Comparison of ENCODE assay signal across 11 cellular contexts in genomic region chr11:65650547-65651338, GRCh38. TPM values are rescaled to one million over a fixed set of nuclear protein-coding genes. Genes with fewer than 3 reads are reported as not detected.
DNase-seq lines count a peak whose midpoint lies in the region; ATAC-seq, FAIRE-seq and TF ChIP-seq lines count a peak whose summit lies in the region.
"Had no signal": no experiment of that assay in that cellular context is flagged by ENCODE, and none has a peak within 500 bp of the region (broad histone marks: within the 10 kb centered on the region; RNA-seq: fewer than 3 reads in every experiment).

No MANE protein-coding gene starts in this region.

- H3K9me3 Mint-ChIP-seq in activated CD8-positive, alpha-beta memory T cell treated with anti-CD3 and anti-CD28 coated beads, Interleukin-2, amount 10 ng/mL, durations not matched to agents 7 days and 5 days (ENCODE audit: low read depth), result no peaks in the 10 kb centered on the region
- H3K9me3 Mint-ChIP-seq in stimulated activated memory B cell treated with anti-CD40 and anti-IgM and Interleukin-4, amounts not matched to agents 10 μg/mL and 1 μg/mL and 100 μg/mL, for 72 hours, result no peaks in the 10 kb centered on the region
- no peaks in the 10 kb centered on the region for H3K9me3 Mint-ChIP-seq in stimulated activated naive B cell treated with anti-CD40 and anti-IgM and Interleukin-4, amounts not matched to agents 10 μg/mL and 1 μg/mL and 100 μg/mL, for 72 hours

- H3K4me1 ChIP-seq in kidney (ENCODE audit: control insufficient read depth in 1 of 2, insufficient read depth in 1 of 2, low read depth in 1 of 2, low read length in 2 of 2), result peaks cover 28 to 30% of the 10 kb centered on the region in 2 donors

- CTCF ChIA-PET in activated CD8-positive, alpha-beta memory T cell treated with anti-CD3 and anti-CD28 coated beads, Interleukin-2, amount 10 ng/mL, durations not matched to agents 7 days and 5 days (lab: Charles Lee), result interaction anchor here (1.6 to 3.5 kb wide), 2 partner anchors 9 to 167 kb away, joined by 4 to 35 read pairs; partner anchors contain the start of gene SIPA1

- H3K36me3 ChIP-seq in WERI-Rb-1 (peaks cover 41% of the 10 kb centered on the region), kidney (ENCODE audit: control insufficient read depth in 1 of 2, insufficient read depth in 2 of 2, low read length in 2 of 2) (peaks cover 10% of the 10 kb centered on the region in 2 donors)

- peaks cover 20% of the 10 kb centered on the region for H3K36me3 Mint-ChIP-seq in activated CD8-positive, alpha-beta memory T cell treated with anti-CD3 and anti-CD28 coated beads, Interleukin-2, amount 10 ng/mL, durations not matched to agents 7 days and 5 days
- peaks cover 46% of the 10 kb centered on the region for H3K36me3 Mint-ChIP-seq in stimulated activated memory B cell treated with anti-CD40 and anti-IgM and Interleukin-4, amounts not matched to agents 10 μg/mL and 1 μg/mL and 100 μg/mL, for 72 hours
- H3K36me3 Mint-ChIP-seq in stimulated activated naive B cell treated with anti-CD40 and anti-IgM and Interleukin-4, amounts not matched to agents 10 μg/mL and 1 μg/mL and 100 μg/mL, for 72 hours, result peaks cover 41 to 59% of the 10 kb centered on the region in 2 donors

- intact Hi-C loops in kidney (cut with DNase I), result no loop called here

- ATAC-seq in activated CD8-positive, alpha-beta memory T cell treated with anti-CD3 and anti-CD28 coated beads, Interleukin-2, amount 10 ng/mL, durations not matched to agents 7 days and 5 days, result no peak
- ATAC-seq in stimulated activated memory B cell treated with anti-CD40 and anti-IgM and Interleukin-4, amounts not matched to agents 10 μg/mL and 1 μg/mL and 100 μg/mL, for 72 hours, result peak; percentile 2
- no peak for ATAC-seq in stimulated activated naive B cell treated with anti-CD40 and anti-IgM and Interleukin-4, amounts not matched to agents 10 μg/mL and 1 μg/mL and 100 μg/mL, for 72 hours (replicated peaks)

- no peak overlapping the region for H3K27ac Mint-ChIP-seq in activated CD8-positive, alpha-beta memory T cell treated with anti-CD3 and anti-CD28 coated beads, Interleukin-2, amount 10 ng/mL, durations not matched to agents 7 days and 5 days
- H3K27ac Mint-ChIP-seq in stimulated activated memory B cell treated with anti-CD40 and anti-IgM and Interleukin-4, amounts not matched to agents 10 μg/mL and 1 μg/mL and 100 μg/mL, for 72 hours, result peak overlapping the region; percentile 92
- H3K27ac Mint-ChIP-seq in stimulated activated naive B cell treated with anti-CD40 and anti-IgM and Interleukin-4, amounts not matched to agents 10 μg/mL and 1 μg/mL and 100 μg/mL, for 72 hours, result no peak overlapping the region

- H3K27ac ChIP-seq in WERI-Rb-1 (no peak overlapping the region; the same call in none of the 2 replicates), kidney (ENCODE audit: low read depth in 2 of 2, low read length in 2 of 2) (peak overlapping the region; percentile 14 to 98)

- H3K4me1 Mint-ChIP-seq in activated CD8-positive, alpha-beta memory T cell treated with anti-CD3 and anti-CD28 coated beads, Interleukin-2, amount 10 ng/mL, durations not matched to agents 7 days and 5 days, result peaks cover 29% of the 10 kb centered on the region
- peaks cover 54% of the 10 kb centered on the region for H3K4me1 Mint-ChIP-seq in stimulated activated memory B cell treated with anti-CD40 and anti-IgM and Interleukin-4, amounts not matched to agents 10 μg/mL and 1 μg/mL and 100 μg/mL, for 72 hours
- peaks cover 38 to 60% of the 10 kb centered on the region in 2 donors for H3K4me1 Mint-ChIP-seq in stimulated activated naive B cell treated with anti-CD40 and anti-IgM and Interleukin-4, amounts not matched to agents 10 μg/mL and 1 μg/mL and 100 μg/mL, for 72 hours

- no peak overlapping the region for H3K9ac ChIP-seq in kidney (ENCODE audit: low read length in 2 of 2)

- TF ChIP-seq CTCF in WERI-Rb-1 (IDR thresholded peaks at IDR 0.05; ENCODE audit: low read depth, low read length) (no peak), kidney (IDR thresholded peaks at IDR 0.05; ENCODE audit: borderline replicate concordance, extremely low read depth, insufficient read depth) (no peak)

- H3K4me3 ChIP-seq in WERI-Rb-1 (ENCODE audit: low read depth, low read length) (no peak overlapping the region), kidney (ENCODE audit: low read length in 2 of 2) (no peak overlapping the region)

- H3K9me3 ChIP-seq in WERI-Rb-1 (ENCODE audit: severe bottlenecking) (no peaks in the 10 kb centered on the region), kidney (ENCODE audit: control insufficient read depth in 1 of 2, low read length in 2 of 2) (no peaks in the 10 kb centered on the region)

- no peak overlapping the region for H3K4me3 Mint-ChIP-seq in activated CD8-positive, alpha-beta memory T cell treated with anti-CD3 and anti-CD28 coated beads, Interleukin-2, amount 10 ng/mL, durations not matched to agents 7 days and 5 days
- H3K4me3 Mint-ChIP-seq in stimulated activated memory B cell treated with anti-CD40 and anti-IgM and Interleukin-4, amounts not matched to agents 10 μg/mL and 1 μg/mL and 100 μg/mL, for 72 hours, result no peak overlapping the region
- H3K4me3 Mint-ChIP-seq in stimulated activated naive B cell treated with anti-CD40 and anti-IgM and Interleukin-4, amounts not matched to agents 10 μg/mL and 1 μg/mL and 100 μg/mL, for 72 hours, result no peak overlapping the region

- no peaks in the 10 kb centered on the region for H3K27me3 ChIP-seq in WERI-Rb-1 (ENCODE audit: insufficient read depth, low read depth, severe bottlenecking)

- no peak for FAIRE-seq in kidney (lab: Jason Lieb, UNC)

- H3K27me3 Mint-ChIP-seq in activated CD8-positive, alpha-beta memory T cell treated with anti-CD3 and anti-CD28 coated beads, Interleukin-2, amount 10 ng/mL, durations not matched to agents 7 days and 5 days, result no peaks in the 10 kb centered on the region
- no peaks in the 10 kb centered on the region for H3K27me3 Mint-ChIP-seq in stimulated activated memory B cell treated with anti-CD40 and anti-IgM and Interleukin-4, amounts not matched to agents 10 μg/mL and 1 μg/mL and 100 μg/mL, for 72 hours
- H3K27me3 Mint-ChIP-seq in stimulated activated naive B cell treated with anti-CD40 and anti-IgM and Interleukin-4, amounts not matched to agents 10 μg/mL and 1 μg/mL and 100 μg/mL, for 72 hours, result no peaks in the 10 kb centered on the region

- DNase-seq in activated CD8-positive, alpha-beta memory T cell treated with anti-CD3 and anti-CD28 coated beads, Interleukin-2, amount 10 ng/mL, durations not matched to agents 7 days and 5 days, result peak; percentile 41
- no peak for DNase-seq in activated CD8-positive, alpha-beta memory T cell treated with anti-CD3 and anti-CD28 coated beads, Interleukin-2, amount 50 U/mL, for 48 hours
- peak; percentile 50 for DNase-seq in WERI-Rb-1
- DNase-seq in kidney, result peak; percentile 82
- DNase-seq in putamen (ENCODE audit: low spot score), result no peak
- DNase-seq in amygdala (lab: John Stamatoyannopoulos, UW), result no peak
- DNase-seq in stimulated activated naive B cell treated with anti-CD40 and anti-IgM and Interleukin-4, amounts not matched to agents 10 μg/mL and 1 μg/mL and 100 μg/mL, for 72 hours, result no peak
- DNase-seq: Karpas-422, NCI-H774 had no signal

RNA-seq across cellular contexts. Expression of gene RELA, which starts 12.0 kb away (rescaled TPM):
- total RNA-seq in activated CD8-positive, alpha-beta memory T cell treated with anti-CD3 and anti-CD28 coated beads, Interleukin-2, amount 10 ng/mL, durations not matched to agents 7 days and 5 days, result 10 to 100 TPM; 81.3 to 82.0 TPM
- total RNA-seq in kidney, result 81.6 TPM
- polyA plus RNA-seq in kidney (ENCODE audit: insufficient read depth, low read depth, low replicate concordance), result 34.8 TPM

RNA-seq across cellular contexts. Expression of gene SIPA1, which starts 12.8 kb away (rescaled TPM):
- total RNA-seq in activated CD8-positive, alpha-beta memory T cell treated with anti-CD3 and anti-CD28 coated beads, Interleukin-2, amount 10 ng/mL, durations not matched to agents 7 days and 5 days, result 100 to 1,000 TPM; 188 to 267 TPM
- 71.0 TPM for total RNA-seq in kidney
- polyA plus RNA-seq in kidney (ENCODE audit: insufficient read depth, low read depth, low replicate concordance), result 46.4 TPM

RNA-seq across cellular contexts. Expression of gene PCNX3, which starts 35.2 kb away (rescaled TPM):
- total RNA-seq in activated CD8-positive, alpha-beta memory T cell treated with anti-CD3 and anti-CD28 coated beads, Interleukin-2, amount 10 ng/mL, durations not matched to agents 7 days and 5 days, result 10 to 100 TPM; 54.9 to 57.1 TPM
- 44.4 TPM for total RNA-seq in kidney
- polyA plus RNA-seq in kidney (ENCODE audit: insufficient read depth, low read depth, low replicate concordance), result 13.6 TPM

RNA-seq across cellular contexts. Expression of gene MAP3K11, which starts 36.7 kb away (rescaled TPM):
- total RNA-seq in activated CD8-positive, alpha-beta memory T cell treated with anti-CD3 and anti-CD28 coated beads, Interleukin-2, amount 10 ng/mL, durations not matched to agents 7 days and 5 days, result 10 to 100 TPM; 71.0 to 73.3 TPM
- 89.1 TPM for total RNA-seq in kidney
- 55.7 TPM for polyA plus RNA-seq in kidney (ENCODE audit: insufficient read depth, low read depth, low replicate concordance)

RNA-seq across cellular contexts. Expression of gene KCNK7, which starts 55.1 kb away (rescaled TPM):
- total RNA-seq in activated CD8-positive, alpha-beta memory T cell treated with anti-CD3 and anti-CD28 coated beads, Interleukin-2, amount 10 ng/mL, durations not matched to agents 7 days and 5 days, result 1 to 10 TPM in 1 of 2 experiments, under 1 TPM in 1; 0.80 to 1.1 TPM
- total RNA-seq in kidney, result 0.25 TPM
- polyA plus RNA-seq in kidney (ENCODE audit: insufficient read depth, low read depth, low replicate concordance), result not detected
- total RNA-seq: fibroblast of villous mesenchyme had no signal

Comparison
In these comparisons a context has a peak if more than half of its experiments do, and no peak if none do; other contexts are left out.
1. DNase-seq: peak in activated CD8-positive, alpha-beta memory T cell treated with anti-CD3 and anti-CD28 coated beads, Interleukin-2, amount 10 ng/mL, durations not matched to agents 7 days and 5 days (single experiment), WERI-Rb-1 (single experiment) and kidney (single experiment); none in activated CD8-positive, alpha-beta memory T cell treated with anti-CD3 and anti-CD28 coated beads, Interleukin-2, amount 50 U/mL, for 48 hours (single experiment), putamen (single experiment), amygdala (0 of 56) and stimulated activated naive B cell treated with anti-CD40 and anti-IgM and Interleukin-4, amounts not matched to agents 10 μg/mL and 1 μg/mL and 100 μg/mL, for 72 hours (single experiment).